18 cellular contexts compared by ENCODE assay signal in genomic region chr22:33906954-33907353, GRCh38. TPM values are rescaled to one million over a fixed set of nuclear protein-coding genes. Genes with fewer than 3 reads are reported as not detected.
A peak's percentile ranks its signal among the peaks of the same experiment; 100 is the strongest.
DNase-seq lines count a peak whose midpoint lies in the region; ATAC-seq and TF ChIP-seq lines count a peak whose summit lies in the region.
"Had no signal": no experiment of that assay in that cellular context is flagged by ENCODE, and none has a peak within 500 bp of the region (broad histone marks: within the 10 kb centered on the region; RNA-seq: fewer than 3 reads in every experiment).

No MANE protein-coding gene starts in this region.

- H3K9me3 ChIP-seq in HEK293 (ENCODE audit: control insufficient read depth, insufficient read depth, low read depth, low read length) (no peaks in the 10 kb centered on the region), mucosa of descending colon (no peaks in the 10 kb centered on the region), sigmoid colon (no peaks in the 10 kb centered on the region)
- H3K9me3 ChIP-seq: HAP-1 had no signal

- POLR2A ChIA-PET in HEK293 (lab: Yijun Ruan, JAX): no interaction called here

- no peak for TF ChIP-seq EP300 in sigmoid colon (IDR thresholded peaks at IDR 0.05)

- H3K4me3 Mint-ChIP-seq in activated naive CD8-positive, alpha-beta T cell treated with anti-CD3 and anti-CD28 coated beads for 36 hours: no peak overlapping the region
- H3K4me3 Mint-ChIP-seq: CD14-positive monocyte; CD4-positive, alpha-beta T cell; CD8-positive, alpha-beta memory T cell had no signal

- no peaks in the 10 kb centered on the region for H3K9me3 Mint-ChIP-seq in activated naive CD8-positive, alpha-beta T cell treated with anti-CD3 and anti-CD28 coated beads for 36 hours

- TF ChIP-seq CTCF in HEK293 (tag by site-specific recombination; IDR thresholded peaks at IDR 0.05) (no peak), mucosa of descending colon (IDR thresholded peaks at IDR 0.05) (no peak), sigmoid colon (IDR thresholded peaks at IDR 0.05) (no peak)

- 16 to 59% methylated on average over 3 of the region's 3 CpGs for WGBS in sigmoid colon, 2 donors

- H3K36me3 ChIP-seq in HEK293 (ENCODE audit: control insufficient read depth in 2 of 2, insufficient read depth in 1 of 2, low read length in 2 of 2) (peaks cover 0 to 9% of the 10 kb centered on the region in 2 experiments; a peak in 1 of 3 replicates), mucosa of descending colon (ENCODE audit: low read depth) (no peaks in the 10 kb centered on the region), sigmoid colon (no peaks in the 10 kb centered on the region)
- H3K36me3 ChIP-seq: HAP-1 had no signal

- no peak overlapping the region for H3K27ac Mint-ChIP-seq in activated naive CD8-positive, alpha-beta T cell treated with anti-CD3 and anti-CD28 coated beads for 36 hours
- H3K27ac Mint-ChIP-seq: CD14-positive monocyte; CD4-positive, alpha-beta T cell; CD8-positive, alpha-beta memory T cell had no signal

- H3K36me3 Mint-ChIP-seq in activated naive CD8-positive, alpha-beta T cell treated with anti-CD3 and anti-CD28 coated beads for 36 hours: no peaks in the 10 kb centered on the region
- H3K36me3 Mint-ChIP-seq: CD14-positive monocyte; CD8-positive, alpha-beta memory T cell had no signal

- no peak overlapping the region for H3K27ac ChIP-seq in HEK293 (ENCODE audit: extremely low read depth, low read depth, low read length)
- H3K27ac ChIP-seq in sigmoid colon: peak overlapping the region in 3 of 4 donors; percentile 75 to 93 (median 88)

- DNase-seq in left ventricle myocardium superior (no peak), Right ventricle myocardium inferior (ENCODE audit: missing footprints) (no peak), mucosa of descending colon (peak in 1 of 3 donors; percentile 21), sigmoid colon (no peak), G401 (ENCODE audit: low spot score) (no peak)
- DNase-seq in activated naive CD8-positive, alpha-beta T cell treated with anti-CD3 and anti-CD28 coated beads for 36 hours: no peak
- DNase-seq: CD4-positive, alpha-beta T cell; CD8-positive, alpha-beta memory T cell; DMS 273 treated with DMSO at 0.1 percent for 48 hours; DMS79; EL; GF-D8; GOT3 had no signal

- CTCF ChIA-PET in HEK293 (lab: Yijun Ruan, JAX): interaction anchor here (1.1 kb wide), 1 partner anchor 16 kb away, joined by 5 read pairs; no protein-coding TSS in a partner anchor

- H3K27me3 Mint-ChIP-seq in activated naive CD8-positive, alpha-beta T cell treated with anti-CD3 and anti-CD28 coated beads for 36 hours: peaks cover 8% of the 10 kb centered on the region

- in situ Hi-C loops in G401 (cut with HindIII; ENCODE audit: low sequenced_read_pairs): no loop called here

- intact Hi-C loops in left ventricle myocardium superior (cut with micrococcal nuclease) (no loop called here), Right ventricle myocardium inferior (cut with DNase I) (no loop called here), mucosa of descending colon (cut with DNase I, micrococcal nuclease) (no loop called here), sigmoid colon (cut with DNase I) (loop anchor here (5.0 kb wide), 2 partner anchors 45 to 95 kb away; no protein-coding TSS in a partner anchor)

- TF ChIP-seq POLR2A in sigmoid colon (IDR thresholded peaks at IDR 0.05): no peak

- H3K4me3 ChIP-seq in HEK293 (ENCODE audit: low read depth, low read length) (no peak overlapping the region), mucosa of descending colon (no peak overlapping the region), sigmoid colon (no peak overlapping the region)
- H3K4me3 ChIP-seq: HAP-1 had no signal

- H3K4me1 ChIP-seq in HEK293 (ENCODE audit: control insufficient read depth, insufficient read depth, low read length) (no peaks in the 10 kb centered on the region; the same call in 1 of the 2 replicates), mucosa of descending colon (ENCODE audit: low read depth) (no peaks in the 10 kb centered on the region), sigmoid colon (peaks cover 0 to 78% (median 59%) of the 10 kb centered on the region in 4 donors)

- no peaks in the 10 kb centered on the region for H3K27me3 ChIP-seq in sigmoid colon

- ATAC-seq in left ventricle myocardium superior (peak; percentile 24), Right ventricle myocardium inferior (no peak), mucosa of descending colon (peak; percentile 30), GM18868 (IDR thresholded peaks at IDR 0.05; ENCODE audit: unreplicated experiment) (no peak)

- no peaks in the 10 kb centered on the region for H3K4me1 Mint-ChIP-seq in activated naive CD8-positive, alpha-beta T cell treated with anti-CD3 and anti-CD28 coated beads for 36 hours
- H3K4me1 Mint-ChIP-seq: CD14-positive monocyte; CD8-positive, alpha-beta memory T cell had no signal

TF ChIP-seq in HEK293, 187 proteins besides CTCF, POLR2A, EP300 and RAD21:
- no peak for TF ChIP-seq ZNF518A (tag by site-specific recombination; conservative IDR thresholded peaks at IDR 0.05; ENCODE audit: low read depth)
- TF ChIP-seq PRDM10 (tag by site-specific recombination; IDR thresholded peaks at IDR 0.05): peak; percentile 30; the same call in 1 of the 2 replicates
TF ChIP-seq in HEK293: peak in this region for 1.

RNA-seq across cellular contexts. Expression of gene LARGE1, which starts 13.3 kb away (rescaled TPM):
- total RNA-seq in left ventricle myocardium superior (147 TPM), Right ventricle myocardium inferior (152 TPM), mucosa of descending colon (10 to 100 TPM; 29.3 to 93.8 (median 67.7) TPM), sigmoid colon (10 to 100 TPM; 38.0 to 74.4 (median 61.2) TPM)
- 10 to 100 TPM in 1 of 3 donors, 1 to 10 TPM in 2; 5.8 to 12.0 (median 7.2) TPM for polyA plus RNA-seq in sigmoid colon
- total RNA-seq in activated naive CD8-positive, alpha-beta T cell treated with anti-CD3 and anti-CD28 coated beads for 36 hours: under 1 TPM; 0.28 to 0.93 TPM
- 0.10 and 0.49 TPM in 2 replicates for total RNA-seq in G401 (2014; rRNA removed; shearing (Covaris generic))
- total RNA-seq: A673 had no signal

Comparison
In these comparisons a context has a peak if more than half of its experiments do, and no peak if none do; other contexts are left out.
1. ATAC-seq: peak in left ventricle myocardium superior (single experiment) and mucosa of descending colon (single experiment); none in Right ventricle myocardium inferior (single experiment) and GM18868 (single experiment).
2. RNA of gene LARGE1, which starts 13.3 kb away (total RNA-seq): 152 TPM in Right ventricle myocardium inferior (single experiment), 147 TPM in left ventricle myocardium superior (single experiment), 38.0 to 74.4 TPM in sigmoid colon and 29.3 to 93.8 TPM in mucosa of descending colon; 0.28 to 0.93 TPM in activated naive CD8-positive, alpha-beta T cell treated with anti-CD3 and anti-CD28 coated beads for 36 hours and 0.10 to 0.49 TPM in G401; every median in the first group is over 10 times any median in the second.